8 cellular contexts compared by ENCODE assay signal in the genomic region with DNA sequence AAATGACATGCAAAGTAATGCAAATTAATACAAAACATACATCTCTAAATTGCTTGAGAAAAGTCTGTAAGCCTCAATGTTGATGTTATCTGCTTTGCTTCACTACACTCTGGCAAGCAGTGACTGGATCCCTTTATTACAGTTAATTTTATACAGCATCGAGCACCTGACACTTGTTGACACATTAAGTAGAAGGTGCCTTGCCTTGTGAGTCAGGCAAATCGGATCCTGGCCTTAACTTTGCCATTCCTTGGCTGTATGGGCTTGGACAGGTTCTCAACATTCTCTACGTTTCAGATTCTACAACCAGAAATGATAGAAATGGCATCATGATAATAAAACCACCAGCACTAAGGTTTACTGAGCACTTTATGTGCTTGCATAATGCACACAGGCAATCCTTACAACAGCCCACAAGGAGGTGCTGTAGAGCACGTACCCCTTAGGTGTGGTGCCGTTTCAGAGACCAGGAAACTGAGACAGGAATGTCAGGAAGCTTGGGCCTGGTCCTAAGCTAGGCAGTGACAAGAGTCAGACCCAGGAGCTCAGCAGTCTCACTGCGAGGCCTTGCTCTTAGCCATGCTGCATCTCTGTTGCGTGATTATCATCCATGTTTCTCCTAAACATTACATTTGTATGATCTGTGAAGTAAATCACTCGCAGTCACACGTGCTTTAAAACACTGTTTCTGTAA. TPM values are rescaled to one million over a fixed set of nuclear protein-coding genes. Genes with fewer than 3 reads are reported as not detected.
DNase-seq lines count a peak whose midpoint lies in the region; ATAC-seq and TF ChIP-seq lines count a peak whose summit lies in the region.

No MANE protein-coding gene starts in this region.

- H3K9ac ChIP-seq in HUES6 (ENCODE audit: low read length), result no peak overlapping the region

- H3K9me3 ChIP-seq in HUES6 (ENCODE audit: control insufficient read depth, insufficient read depth, low read depth, low read length) (no peaks in the 10 kb centered on the region), right atrium auricular region (no peaks in the 10 kb centered on the region)

- H3K4me1 ChIP-seq in HUES6 (ENCODE audit: control insufficient read depth, insufficient read depth, low read length) (peaks cover 30% of the 10 kb centered on the region), right atrium auricular region (peaks cover 0 to 14% of the 10 kb centered on the region in 2 donors)

- no peak overlapping the region for H3K27ac ChIP-seq in HUES6 (ENCODE audit: low read depth, low read length)
- no peak overlapping the region for H3K27ac ChIP-seq in right atrium auricular region

- H3K36me3 ChIP-seq in HUES6 (ENCODE audit: control insufficient read depth, insufficient read depth, low read length), result peaks cover 17% of the 10 kb centered on the region
- peaks cover 4% of the 10 kb centered on the region for H3K36me3 ChIP-seq in right atrium auricular region

- H3K4me3 ChIP-seq in HUES6 (ENCODE audit: low read depth, low read length) (0 out of 2 replicates have a peak overlapping the region, but pooled peaks have one; percentile 1), right atrium auricular region (no peak overlapping the region)

- peak; percentile 35 to 71 for TF ChIP-seq CTCF in right atrium auricular region (IDR thresholded peaks at IDR 0.05)

- H3K27me3 ChIP-seq in HUES6 (ENCODE audit: control insufficient read depth, insufficient read depth, low read length), result peaks cover 43% of the 10 kb centered on the region
- no peaks in the 10 kb centered on the region for H3K27me3 ChIP-seq in right atrium auricular region

- peak; percentile 82 for DNase-seq in DMS 273 (lab: John Stamatoyannopoulos, UW; ENCODE audit: unreplicated experiment)
- peak; percentile 35 for DNase-seq in activated naive CD8-positive, alpha-beta T cell treated with anti-CD3 and anti-CD28 coated beads, Interleukin-2, amount 50 U/mL, for 16 hours (ENCODE audit: low read depth, low spot score)
- no peak for DNase-seq in right atrium auricular region (ENCODE audit: low spot score)
- peak; percentile 42 to 55 for DNase-seq in stimulated activated CD4-positive, alpha-beta T cell treated with anti-CD3 and anti-CD28 coated beads, Interleukin-1b, Interleukin-23, amount 100 ng/mL, for 4 hours (ENCODE audit: low read depth in 2 of 2)

- ATAC-seq in SK-N-SH treated with all-trans-retinoic acid at 6 μM for 48 hours (peak; percentile 66), HG03460 (IDR thresholded peaks at IDR 0.05; ENCODE audit: unreplicated experiment) (no peak), HG02798 (IDR thresholded peaks at IDR 0.05; ENCODE audit: poor library complexity, unreplicated experiment) (no peak)

TF ChIP-seq in SK-N-SH treated with all-trans-retinoic acid at 6 μM for 48 hours, 23 proteins besides CTCF, POLR2A, EP300 and RAD21:
- TF ChIP-seq ESRRG (CRISPR knock-in tag; IDR thresholded peaks at IDR 0.05) (no peak), ZFP30 (CRISPR knock-in tag; IDR thresholded peaks at IDR 0.05) (no peak), ISL1 (CRISPR knock-in tag; IDR thresholded peaks at IDR 0.05) (no peak), GLIS3 (CRISPR knock-in tag; IDR thresholded peaks at IDR 0.05) (no peak), ZNF70 (CRISPR knock-in tag; IDR thresholded peaks at IDR 0.05) (no peak), CSDC2 (CRISPR knock-in tag; IDR thresholded peaks at IDR 0.05) (no peak), ZNF8 (CRISPR knock-in tag; IDR thresholded peaks at IDR 0.05) (no peak), ZNF565 (CRISPR knock-in tag; conservative IDR thresholded peaks at IDR 0.05; ENCODE audit: low read depth) (no peak), BACH2 (CRISPR knock-in tag; IDR thresholded peaks at IDR 0.05; ENCODE audit: borderline replicate concordance) (no peak), OSR1 (CRISPR knock-in tag; IDR thresholded peaks at IDR 0.05) (no peak), ZC3H10 (CRISPR knock-in tag; IDR thresholded peaks at IDR 0.05) (no peak)
- TF ChIP-seq, protein P1, sequence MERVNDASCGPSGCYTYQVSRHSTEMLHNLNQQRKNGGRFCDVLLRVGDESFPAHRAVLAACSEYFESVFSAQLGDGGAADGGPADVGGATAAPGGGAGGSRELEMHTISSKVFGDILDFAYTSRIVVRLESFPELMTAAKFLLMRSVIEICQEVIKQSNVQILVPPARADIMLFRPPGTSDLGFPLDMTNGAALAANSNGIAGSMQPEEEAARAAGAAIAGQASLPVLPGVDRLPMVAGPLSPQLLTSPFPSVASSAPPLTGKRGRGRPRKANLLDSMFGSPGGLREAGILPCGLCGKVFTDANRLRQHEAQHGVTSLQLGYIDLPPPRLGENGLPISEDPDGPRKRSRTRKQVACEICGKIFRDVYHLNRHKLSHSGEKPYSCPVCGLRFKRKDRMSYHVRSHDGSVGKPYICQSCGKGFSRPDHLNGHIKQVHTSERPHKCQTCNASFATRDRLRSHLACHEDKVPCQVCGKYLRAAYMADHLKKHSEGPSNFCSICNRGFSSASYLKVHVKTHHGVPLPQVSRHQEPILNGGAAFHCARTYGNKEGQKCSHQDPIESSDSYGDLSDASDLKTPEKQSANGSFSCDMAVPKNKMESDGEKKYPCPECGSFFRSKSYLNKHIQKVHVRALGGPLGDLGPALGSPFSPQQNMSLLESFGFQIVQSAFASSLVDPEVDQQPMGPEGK (CRISPR knock-in tag; IDR thresholded peaks at IDR 0.05; ENCODE audit: borderline replicate concordance), result no peak
- TF ChIP-seq, protein P2, sequence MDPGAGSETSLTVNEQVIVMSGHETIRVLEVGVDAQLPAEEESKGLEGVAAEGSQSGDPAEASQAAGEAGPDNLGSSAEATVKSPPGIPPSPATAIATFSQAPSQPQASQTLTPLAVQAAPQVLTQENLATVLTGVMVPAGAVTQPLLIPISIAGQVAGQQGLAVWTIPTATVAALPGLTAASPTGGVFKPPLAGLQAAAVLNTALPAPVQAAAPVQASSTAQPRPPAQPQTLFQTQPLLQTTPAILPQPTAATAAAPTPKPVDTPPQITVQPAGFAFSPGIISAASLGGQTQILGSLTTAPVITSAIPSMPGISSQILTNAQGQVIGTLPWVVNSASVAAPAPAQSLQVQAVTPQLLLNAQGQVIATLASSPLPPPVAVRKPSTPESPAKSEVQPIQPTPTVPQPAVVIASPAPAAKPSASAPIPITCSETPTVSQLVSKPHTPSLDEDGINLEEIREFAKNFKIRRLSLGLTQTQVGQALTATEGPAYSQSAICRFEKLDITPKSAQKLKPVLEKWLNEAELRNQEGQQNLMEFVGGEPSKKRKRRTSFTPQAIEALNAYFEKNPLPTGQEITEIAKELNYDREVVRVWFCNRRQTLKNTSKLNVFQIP (CRISPR knock-in tag; IDR thresholded peaks at IDR 0.05; ENCODE audit: borderline replicate concordance, low read depth), result no peak
- TF ChIP-seq, protein P3, sequence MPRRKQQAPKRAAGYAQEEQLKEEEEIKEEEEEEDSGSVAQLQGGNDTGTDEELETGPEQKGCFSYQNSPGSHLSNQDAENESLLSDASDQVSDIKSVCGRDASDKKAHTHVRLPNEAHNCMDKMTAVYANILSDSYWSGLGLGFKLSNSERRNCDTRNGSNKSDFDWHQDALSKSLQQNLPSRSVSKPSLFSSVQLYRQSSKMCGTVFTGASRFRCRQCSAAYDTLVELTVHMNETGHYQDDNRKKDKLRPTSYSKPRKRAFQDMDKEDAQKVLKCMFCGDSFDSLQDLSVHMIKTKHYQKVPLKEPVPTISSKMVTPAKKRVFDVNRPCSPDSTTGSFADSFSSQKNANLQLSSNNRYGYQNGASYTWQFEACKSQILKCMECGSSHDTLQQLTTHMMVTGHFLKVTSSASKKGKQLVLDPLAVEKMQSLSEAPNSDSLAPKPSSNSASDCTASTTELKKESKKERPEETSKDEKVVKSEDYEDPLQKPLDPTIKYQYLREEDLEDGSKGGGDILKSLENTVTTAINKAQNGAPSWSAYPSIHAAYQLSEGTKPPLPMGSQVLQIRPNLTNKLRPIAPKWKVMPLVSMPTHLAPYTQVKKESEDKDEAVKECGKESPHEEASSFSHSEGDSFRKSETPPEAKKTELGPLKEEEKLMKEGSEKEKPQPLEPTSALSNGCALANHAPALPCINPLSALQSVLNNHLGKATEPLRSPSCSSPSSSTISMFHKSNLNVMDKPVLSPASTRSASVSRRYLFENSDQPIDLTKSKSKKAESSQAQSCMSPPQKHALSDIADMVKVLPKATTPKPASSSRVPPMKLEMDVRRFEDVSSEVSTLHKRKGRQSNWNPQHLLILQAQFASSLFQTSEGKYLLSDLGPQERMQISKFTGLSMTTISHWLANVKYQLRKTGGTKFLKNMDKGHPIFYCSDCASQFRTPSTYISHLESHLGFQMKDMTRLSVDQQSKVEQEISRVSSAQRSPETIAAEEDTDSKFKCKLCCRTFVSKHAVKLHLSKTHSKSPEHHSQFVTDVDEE (CRISPR knock-in tag; IDR thresholded peaks at IDR 0.05), result no peak
- TF ChIP-seq, protein P4, sequence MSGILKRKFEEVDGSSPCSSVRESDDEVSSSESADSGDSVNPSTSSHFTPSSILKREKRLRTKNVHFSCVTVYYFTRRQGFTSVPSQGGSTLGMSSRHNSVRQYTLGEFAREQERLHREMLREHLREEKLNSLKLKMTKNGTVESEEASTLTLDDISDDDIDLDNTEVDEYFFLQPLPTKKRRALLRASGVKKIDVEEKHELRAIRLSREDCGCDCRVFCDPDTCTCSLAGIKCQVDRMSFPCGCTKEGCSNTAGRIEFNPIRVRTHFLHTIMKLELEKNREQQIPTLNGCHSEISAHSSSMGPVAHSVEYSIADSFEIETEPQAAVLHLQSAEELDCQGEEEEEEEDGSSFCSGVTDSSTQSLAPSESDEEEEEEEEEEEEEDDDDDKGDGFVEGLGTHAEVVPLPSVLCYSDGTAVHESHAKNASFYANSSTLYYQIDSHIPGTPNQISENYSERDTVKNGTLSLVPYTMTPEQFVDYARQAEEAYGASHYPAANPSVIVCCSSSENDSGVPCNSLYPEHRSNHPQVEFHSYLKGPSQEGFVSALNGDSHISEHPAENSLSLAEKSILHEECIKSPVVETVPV (CRISPR knock-in tag; IDR thresholded peaks at IDR 0.05), result no peak
TF ChIP-seq in SK-N-SH treated with all-trans-retinoic acid at 6 μM for 48 hours: peak in this region for 0.

RNA-seq across cellular contexts. Expression of a gene that starts 2.6 kb away (rescaled TPM):
- total RNA-seq in right atrium auricular region, result under 1 TPM; 0.20 to 0.41 TPM
